15 cellular contexts compared by ENCODE assay signal in the genomic region with DNA sequence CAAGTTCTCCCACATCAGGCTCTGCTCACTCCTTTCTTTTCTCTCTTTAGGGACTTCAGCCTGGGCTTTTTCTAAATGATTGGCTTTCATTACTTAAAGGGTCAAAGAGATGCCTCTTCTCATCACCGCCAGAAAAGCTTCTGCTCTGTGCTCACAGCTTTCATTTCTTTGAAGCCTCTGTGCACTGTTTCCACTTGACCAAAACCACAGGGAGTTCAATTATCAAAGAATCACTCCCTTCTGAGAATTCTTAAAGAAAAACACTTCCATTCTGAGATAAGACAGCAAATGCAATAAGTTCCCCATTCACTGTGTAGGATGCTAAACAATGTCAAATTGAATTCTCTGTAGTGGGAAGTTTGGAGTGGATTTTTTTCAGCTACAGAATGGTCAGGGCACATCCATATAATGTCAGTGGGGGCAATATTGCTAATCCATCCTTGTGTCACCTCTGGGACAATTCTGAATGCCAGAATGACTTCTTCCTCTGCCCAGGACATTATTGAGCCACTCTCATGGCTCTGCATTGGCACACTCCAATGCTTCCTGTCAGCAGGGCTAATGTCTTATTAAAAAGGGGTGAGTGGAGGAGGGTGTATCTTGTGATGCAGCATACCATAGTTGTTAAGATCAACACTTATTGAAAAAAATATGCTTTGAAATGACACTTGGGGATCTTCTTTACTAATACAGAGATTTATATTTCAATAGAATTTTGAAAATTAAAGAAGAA.
DNase-seq lines count a peak whose midpoint lies in the region; ATAC-seq and TF ChIP-seq lines count a peak whose summit lies in the region.
"Had no signal": no experiment of that assay in that cellular context is flagged by ENCODE, and none has a peak within 500 bp of the region (broad histone marks: within the 10 kb centered on the region; RNA-seq: fewer than 3 reads in every experiment).

No MANE protein-coding gene starts in this region.

- TF ChIP-seq POLR2A in upper lobe of left lung (IDR thresholded peaks at IDR 0.05), result no peak

- no peak overlapping the region for H3K4me3 ChIP-seq in upper lobe of left lung
- H3K4me3 ChIP-seq: PC-9, thoracic aorta had no signal

- no peaks in the 10 kb centered on the region for H3K9me3 Mint-ChIP-seq in activated naive CD4-positive, alpha-beta T cell treated with anti-CD3 and anti-CD28 coated beads, Interleukin-2, amount 50 U/mL, for 24 hours
- no peaks in the 10 kb centered on the region for H3K9me3 Mint-ChIP-seq in type B pancreatic cell

- no peak for ATAC-seq in upper lobe of left lung (ENCODE audit: low FRiP score in 2 of 2)
- no peak for ATAC-seq in GM21786 (IDR thresholded peaks at IDR 0.05; ENCODE audit: unreplicated experiment)
- ATAC-seq: HepG2 had no signal

- no peaks in the 10 kb centered on the region for H3K36me3 ChIP-seq in upper lobe of left lung
- H3K36me3 ChIP-seq: thoracic aorta had no signal

- TF ChIP-seq CTCF in type B pancreatic cell (conservative IDR thresholded peaks at IDR 0.05) (no peak), upper lobe of left lung (IDR thresholded peaks at IDR 0.05) (no peak)

- H3K4me1 ChIP-seq in upper lobe of left lung, result no peaks in the 10 kb centered on the region

- peak overlapping the region; percentile 28 for H3K4me3 Mint-ChIP-seq in activated naive CD4-positive, alpha-beta T cell treated with anti-CD3 and anti-CD28 coated beads, Interleukin-2, amount 50 U/mL, for 24 hours
- H3K4me3 Mint-ChIP-seq in type B pancreatic cell, result peak overlapping the region; percentile 8

- WGBS in upper lobe of left lung, 2 donors, result 56 to 64% methylated on average over 1 of the region's 1 CpG

- peaks cover 22% of the 10 kb centered on the region for H3K4me1 Mint-ChIP-seq in activated naive CD4-positive, alpha-beta T cell treated with anti-CD3 and anti-CD28 coated beads, Interleukin-2, amount 50 U/mL, for 24 hours
- H3K4me1 Mint-ChIP-seq in type B pancreatic cell (ENCODE audit: unreplicated experiment), result peaks cover 17% of the 10 kb centered on the region

- no peaks in the 10 kb centered on the region for H3K9me3 ChIP-seq in upper lobe of left lung
- H3K9me3 ChIP-seq: thoracic aorta had no signal

- no peak for DNase-seq in activated naive CD4-positive, alpha-beta T cell treated with anti-CD3 and anti-CD28 coated beads, Interleukin-2, amount 50 U/mL, for 16 hours
- DNase-seq in OCI-M1 (lab: John Stamatoyannopoulos, UW) (peak; percentile 91), amniotic epithelial cell (ENCODE audit: low read depth) (peak; percentile 7), type B pancreatic cell (ENCODE audit: extremely low spot score, unreplicated experiment) (no peak), NCI-H510A treated with DMSO at 0.1 percent for 48 hours (lab: John Stamatoyannopoulos, UW) (no peak), upper lobe of left lung (no peak)
- DNase-seq: activated CD4-positive, CD25-positive, alpha-beta regulatory T cell treated with anti-CD3 and anti-CD28 coated beads, Interleukin-2, amount 50 U/mL, for 72 hours; cerebellar nuclear complex; NCI-H1092; PC-9; posterior cingulate gyrus had no signal

- TF ChIP-seq EP300 in upper lobe of left lung (IDR thresholded peaks at IDR 0.05), result no peak

- H3K27me3 ChIP-seq in upper lobe of left lung, result no peaks in the 10 kb centered on the region

- peak overlapping the region; percentile 69 for H3K27ac Mint-ChIP-seq in activated naive CD4-positive, alpha-beta T cell treated with anti-CD3 and anti-CD28 coated beads, Interleukin-2, amount 50 U/mL, for 24 hours
- H3K27ac Mint-ChIP-seq in type B pancreatic cell, result no peak overlapping the region

- no peak overlapping the region for H3K27ac ChIP-seq in upper lobe of left lung
- H3K27ac ChIP-seq: PC-9, thoracic aorta had no signal

- no peaks in the 10 kb centered on the region for H3K27me3 Mint-ChIP-seq in activated naive CD4-positive, alpha-beta T cell treated with anti-CD3 and anti-CD28 coated beads, Interleukin-2, amount 50 U/mL, for 24 hours
- H3K27me3 Mint-ChIP-seq in type B pancreatic cell, result no peaks in the 10 kb centered on the region

- H3K36me3 Mint-ChIP-seq in activated naive CD4-positive, alpha-beta T cell treated with anti-CD3 and anti-CD28 coated beads, Interleukin-2, amount 50 U/mL, for 24 hours, result no peaks in the 10 kb centered on the region
- H3K36me3 Mint-ChIP-seq in type B pancreatic cell, result no peaks in the 10 kb centered on the region

Comparison
In these comparisons a context has a peak if more than half of its experiments do, and no peak if none do; other contexts are left out.
1. DNase-seq: peak in OCI-M1 (single experiment) and amniotic epithelial cell (single experiment); none in activated naive CD4-positive, alpha-beta T cell treated with anti-CD3 and anti-CD28 coated beads, Interleukin-2, amount 50 U/mL, for 16 hours (single experiment), type B pancreatic cell (single experiment), NCI-H510A treated with DMSO at 0.1 percent for 48 hours (single experiment) and upper lobe of left lung (0 of 2).